Comparison of ENCODE assay signal across 20 cellular contexts in the genomic region with DNA sequence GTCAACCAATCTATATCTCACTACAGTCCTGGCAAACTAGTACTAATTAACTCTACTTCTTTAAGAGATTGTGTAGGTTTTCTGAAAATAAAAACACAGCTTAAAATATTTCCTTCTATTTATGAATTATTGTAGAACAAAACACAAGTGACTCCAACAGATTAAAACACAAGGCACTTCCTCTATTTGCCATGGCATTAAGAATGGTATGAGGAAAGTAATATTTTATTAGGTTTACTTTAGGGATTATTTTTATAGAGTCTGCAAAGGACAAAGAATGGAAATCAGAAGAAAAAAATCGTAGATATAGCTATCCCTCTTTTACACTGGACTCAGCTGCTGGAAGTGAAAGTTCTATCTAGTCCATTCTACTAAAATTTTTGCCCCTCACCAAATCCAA.
"Had no signal": no experiment of that assay in that cellular context is flagged by ENCODE, and none has a peak within 500 bp of the region (broad histone marks: within the 10 kb centered on the region; RNA-seq: fewer than 3 reads in every experiment).

No MANE protein-coding gene starts in this region.

- H3K9me3 ChIP-seq: SK-N-SH had no signal

- ATAC-seq: Panc1 had no signal

- DNase-seq: KBM-7, MM.1S, NCI-H1092 treated with DMSO at 0.1 percent for 48 hours, NCI-H1436, NCI-H187, NCI-H2029, NCI-H2081 treated with DMSO at 0.1 percent for 48 hours, NCI-H2171, NCI-H226, NCI-H446, NCI-H510A, NCI-H524 treated with DMSO at 0.1 percent for 48 hours, NCI-H69, NCI-H774, SHP77, SK-N-SH, SW 1271 had no signal

- H3K27ac ChIP-seq: HL-60, RWPE1 had no signal
